13 cellular contexts compared by ENCODE assay signal in genomic region chr5:169914766-169915165, GRCh38.
DNase-seq lines count a peak whose midpoint lies in the region; ATAC-seq and TF ChIP-seq lines count a peak whose summit lies in the region.
"Had no signal": no experiment of that assay in that cellular context is flagged by ENCODE, and none has a peak within 500 bp of the region (broad histone marks: within the 10 kb centered on the region; RNA-seq: fewer than 3 reads in every experiment).

No MANE protein-coding gene starts in this region.

- ATAC-seq in body of pancreas, result no peak
- ATAC-seq in GM18498 (IDR thresholded peaks at IDR 0.05; ENCODE audit: unreplicated experiment), result no peak

- H3K36me3 ChIP-seq in body of pancreas (replicated peaks in 1 of 2; ENCODE audit: insufficient read depth in 1 of 2, low read depth in 2 of 2), result no peaks in the 10 kb centered on the region
- H3K36me3 ChIP-seq: Peyer's patch had no signal

- H3K27ac ChIP-seq in body of pancreas, result no peak overlapping the region
- H3K27ac ChIP-seq: KMS-11, Peyer's patch had no signal

- H3K27me3 ChIP-seq in body of pancreas, result no peaks in the 10 kb centered on the region
- H3K27me3 ChIP-seq: Peyer's patch had no signal

- TF ChIP-seq POLR2A in body of pancreas (IDR thresholded peaks at IDR 0.05), result no peak

- H3K4me1 Mint-ChIP-seq in HFFc6 (ENCODE audit: low read depth), result peaks cover 46% of the 10 kb centered on the region

- H3K9me3 ChIP-seq in body of pancreas, result no peaks in the 10 kb centered on the region
- H3K9me3 ChIP-seq: Peyer's patch had no signal

- WGBS in body of pancreas, 2 donors, result 56 to 75% methylated on average over 2 of the region's 2 CpGs

- no peak overlapping the region for H3K4me3 ChIP-seq in body of pancreas
- H3K4me3 ChIP-seq: Peyer's patch had no signal

- no peaks in the 10 kb centered on the region for H3K27me3 Mint-ChIP-seq in HFFc6 (ENCODE audit: insufficient read depth)
- H3K27me3 Mint-ChIP-seq: memory B cell had no signal

- H3K9me3 Mint-ChIP-seq in HFFc6, result no peaks in the 10 kb centered on the region
- H3K9me3 Mint-ChIP-seq: memory B cell had no signal

- no peak for TF ChIP-seq CTCF in HFFc6 (IDR thresholded peaks at IDR 0.05)
- TF ChIP-seq CTCF in body of pancreas (IDR thresholded peaks at IDR 0.05), result no peak

- no peak overlapping the region for H3K27ac Mint-ChIP-seq in HFFc6
- H3K27ac Mint-ChIP-seq: memory B cell had no signal

- H3K36me3 Mint-ChIP-seq in HFFc6 (ENCODE audit: low read depth), result peaks cover 14% of the 10 kb centered on the region

- intact Hi-C loops in body of pancreas (cut with DNase I), result no loop called here

- no peaks in the 10 kb centered on the region for H3K4me1 ChIP-seq in body of pancreas
- H3K4me1 ChIP-seq: Peyer's patch had no signal

- no peak overlapping the region for H3K4me3 Mint-ChIP-seq in HFFc6
- H3K4me3 Mint-ChIP-seq: memory B cell had no signal

- DNase-seq in HFFc6 (peak; percentile 59), body of pancreas (peak in 3 of 4 donors; percentile 14 to 23 (median 18)), hypothalamus (lab: John Stamatoyannopoulos, UW) (peak in 34 of 51 donors; percentile 8 to 79 (median 40)), stromal cell of bone marrow (ENCODE audit: low read depth) (peak; percentile 22), ureter (ENCODE audit: low spot score) (no peak), NCI-H2196 treated with DMSO at 0.1 percent for 48 hours (lab: John Stamatoyannopoulos, UW; ENCODE audit: unreplicated experiment) (no peak), SIG-M5 treated with dmso at 0.1 percent for 504 hours (lab: John Stamatoyannopoulos, UW; ENCODE audit: unreplicated experiment) (no peak)
- DNase-seq: activated CD4-positive, alpha-beta T cell treated with anti-CD3 and anti-CD28 coated beads, Interleukin-2, amount 50 U/mL, for 4 hours; H7; Peyer's patch had no signal

Comparison
In these comparisons a context has a peak if more than half of its experiments do, and no peak if none do; other contexts are left out.
1. DNase-seq: peak in HFFc6 (single experiment), body of pancreas (3 of 4), hypothalamus (34 of 51) and stromal cell of bone marrow (single experiment); none in ureter (single experiment), NCI-H2196 treated with DMSO at 0.1 percent for 48 hours (single experiment) and SIG-M5 treated with dmso at 0.1 percent for 504 hours (single experiment).